Comparison of ENCODE assay signal across 23 cellular contexts in the genomic region with DNA sequence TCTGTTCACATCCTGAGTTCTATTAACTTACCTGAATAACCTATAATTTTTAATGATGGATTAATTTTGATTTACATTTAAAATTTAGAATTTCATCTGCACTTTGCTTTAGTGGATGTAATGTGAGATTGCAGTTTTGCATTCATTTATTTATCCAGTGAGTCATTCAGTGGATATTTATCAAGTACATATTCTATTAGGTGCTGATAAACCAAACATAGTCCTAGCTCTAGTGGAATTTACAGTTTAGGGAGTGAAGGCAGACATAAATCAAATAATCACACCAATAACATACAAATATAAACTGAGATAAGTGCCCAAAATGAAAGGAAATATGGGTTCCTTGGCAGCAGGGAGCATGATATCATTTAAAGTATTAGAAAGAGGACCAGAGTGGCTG.
"Had no signal": no experiment of that assay in that cellular context is flagged by ENCODE, and none has a peak within 500 bp of the region (broad histone marks: within the 10 kb centered on the region; RNA-seq: fewer than 3 reads in every experiment).

No MANE protein-coding gene starts in this region.

- H3K4me1 ChIP-seq: colonic mucosa, esophagus squamous epithelium, psoas muscle, sigmoid colon, transverse colon, upper lobe of right lung, vagina had no signal

- H3K27me3 ChIP-seq: colonic mucosa, esophagus squamous epithelium, ovary, sigmoid colon, transverse colon, upper lobe of right lung, vagina had no signal

- H3K4me3 ChIP-seq: colonic mucosa, esophagus squamous epithelium, lung, ovary, psoas muscle, sigmoid colon, skin epidermis, transverse colon, upper lobe of right lung, vagina had no signal

- H3K9me3 ChIP-seq: colonic mucosa, esophagus squamous epithelium, ovary, psoas muscle, sigmoid colon, transverse colon, upper lobe of right lung, vagina had no signal

- H3K36me3 ChIP-seq: colonic mucosa, esophagus squamous epithelium, ovary, sigmoid colon, transverse colon, upper lobe of right lung, vagina had no signal

- ATAC-seq: left lobe of liver; natural killer cell; psoas muscle; right cardiac atrium; stimulated activated naive B cell treated with anti-CD40 and anti-IgM and Interleukin-4, amounts not matched to agents 10 μg/mL and 1 μg/mL and 100 μg/mL, for 72 hours; upper lobe of right lung had no signal

- H3K27ac ChIP-seq: colonic mucosa, esophagus squamous epithelium, ovary, psoas muscle, sigmoid colon, skin epidermis, transverse colon, upper lobe of right lung, vagina had no signal

- FAIRE-seq: keratinocyte had no signal

- DNase-seq: colonic mucosa; effector CD8-positive, alpha-beta T cell; endodermal cell; esophagus squamous epithelium; hypothalamus; immature natural killer cell; natural killer cell; occipital lobe; ovary; posterior cingulate gyrus; psoas muscle; right cardiac atrium; sigmoid colon; stimulated activated CD4-positive, alpha-beta T cell treated with anti-CD3 and anti-CD28 coated beads, Interleukin-15, amount 100 ng/mL, for 24 hours; stimulated activated CD4-positive, alpha-beta T cell treated with anti-CD3 and anti-CD28 coated beads, Interleukin-2, amount 100 ng/mL, for 48 hours; stimulated activated naive B cell treated with anti-CD40 and anti-IgM and Interleukin-4, amounts not matched to agents 10 μg/mL and 1 μg/mL and 100 μg/mL, for 72 hours; transverse colon; upper lobe of right lung had no signal
